In the genomic region with DNA sequence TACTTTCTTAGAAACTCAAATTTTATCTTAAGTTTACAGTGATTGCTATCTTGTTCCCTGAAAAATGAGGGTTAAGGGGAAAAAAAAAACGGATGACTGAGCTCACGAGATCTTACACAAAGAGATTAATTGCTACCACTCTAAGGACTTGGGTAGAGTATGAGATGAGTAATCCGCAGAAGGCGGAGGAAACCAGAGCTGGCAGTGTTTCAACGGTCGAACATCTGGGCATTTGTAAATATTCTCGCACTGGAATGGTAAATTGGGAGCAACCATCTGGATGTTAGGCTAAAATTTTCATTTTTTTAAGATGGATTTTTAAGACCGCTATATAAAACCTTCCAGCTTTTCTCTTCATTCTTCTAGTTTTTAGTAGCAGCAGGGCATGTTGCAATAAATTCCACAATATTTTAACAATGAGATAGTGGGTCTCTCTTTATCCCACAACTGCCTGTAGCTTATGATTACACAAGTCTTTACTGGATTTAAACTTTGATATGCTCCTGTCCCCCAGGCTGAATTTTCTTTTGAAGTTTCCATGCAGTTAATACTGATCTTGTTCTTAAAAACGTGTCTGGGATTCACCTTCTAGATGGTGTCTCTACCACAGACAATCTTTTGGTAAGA, we compare ENCODE assay signal across 14 cellular contexts.
DNase-seq lines count a peak whose midpoint lies in the region; FAIRE-seq and TF ChIP-seq lines count a peak whose summit lies in the region.
"Had no signal": no experiment of that assay in that cellular context is flagged by ENCODE, and none has a peak within 500 bp of the region (broad histone marks: within the 10 kb centered on the region; RNA-seq: fewer than 3 reads in every experiment).

No MANE protein-coding gene starts in this region.

- no peaks in the 10 kb centered on the region for H3K9me3 ChIP-seq in astrocyte (ENCODE audit: insufficient read depth, low read depth, low read length)
- H3K9me3 ChIP-seq in PC-9 (ENCODE audit: insufficient read depth, low read depth), result no peaks in the 10 kb centered on the region
- H3K9me3 ChIP-seq in prostate gland, result no peaks in the 10 kb centered on the region

- CTCF ChIA-PET in PC-9 (lab: Charles Lee), result no interaction called here

- no peak for TF ChIP-seq CTCF in AG09309 (IDR thresholded peaks at IDR 0.05; ENCODE audit: control insufficient read depth, insufficient read depth, low read depth, low read length, missing control alignments)
- TF ChIP-seq CTCF in astrocyte (IDR thresholded peaks at IDR 0.05; ENCODE audit: insufficient read depth, low read depth, low read length), result no peak
- TF ChIP-seq CTCF in PC-9 (conservative IDR thresholded peaks at IDR 0.05), result no peak
- TF ChIP-seq CTCF in prostate gland (IDR thresholded peaks at IDR 0.05), result no peak

- H3K36me3 ChIP-seq in astrocyte (ENCODE audit: insufficient read depth, low read length), result no peaks in the 10 kb centered on the region
- H3K36me3 ChIP-seq in PC-9 (ENCODE audit: low read depth), result no peaks in the 10 kb centered on the region
- no peaks in the 10 kb centered on the region for H3K36me3 ChIP-seq in prostate gland

- intact Hi-C loops in PC-9 (cut with micrococcal nuclease; ENCODE audit: unreplicated experiment), result no loop called here
- intact Hi-C loops in prostate gland (cut with DNase I), result no loop called here

- H3K4me2 ChIP-seq in astrocyte (ENCODE audit: low read length) (peak overlapping the region; percentile 8), PC-9 (no peak overlapping the region)
- H3K4me2 ChIP-seq: KMS-11 had no signal

- H3K4me1 Mint-ChIP-seq in astrocyte (ENCODE audit: low read depth, unreplicated experiment), result no peaks in the 10 kb centered on the region

- no peaks in the 10 kb centered on the region for H3K27me3 ChIP-seq in astrocyte (ENCODE audit: insufficient read depth, low read length)
- no peaks in the 10 kb centered on the region for H3K27me3 ChIP-seq in PC-9 (ENCODE audit: insufficient read depth, low read depth)
- no peaks in the 10 kb centered on the region for H3K27me3 ChIP-seq in prostate gland (replicated peaks; ENCODE audit: insufficient read depth)

- no peak for FAIRE-seq in astrocyte (lab: Jason Lieb, UNC)
- FAIRE-seq: H1 had no signal

- H3K27ac ChIP-seq in astrocyte (ENCODE audit: low read depth, low read length) (no peak overlapping the region), PC-9 (no peak overlapping the region), prostate gland (no peak overlapping the region)
- H3K27ac ChIP-seq: KMS-11 had no signal

- POLR2A ChIA-PET in PC-9 (lab: Charles Lee; ENCODE audit: unreplicated experiment), result no interaction called here

- H3K27me3 Mint-ChIP-seq in astrocyte (ENCODE audit: low read depth, unreplicated experiment), result no peaks in the 10 kb centered on the region

- no peak overlapping the region for H3K9ac ChIP-seq in astrocyte (ENCODE audit: low read length)
- H3K9ac ChIP-seq: KMS-11 had no signal

- H3K79me2 ChIP-seq in astrocyte (ENCODE audit: insufficient read depth, low read length) (no peaks in the 10 kb centered on the region), PC-9 (ENCODE audit: low read depth) (no peaks in the 10 kb centered on the region)

- no peaks in the 10 kb centered on the region for H3K9me2 ChIP-seq in PC-9 (ENCODE audit: insufficient read depth)

- 46% methylated on average over 9 of the region's 9 CpGs for WGBS in prostate gland

- H3K36me3 Mint-ChIP-seq in astrocyte (ENCODE audit: low read depth, unreplicated experiment), result no peaks in the 10 kb centered on the region

- H3K4me3 Mint-ChIP-seq in astrocyte (ENCODE audit: unreplicated experiment), result no peak overlapping the region
- H3K4me3 Mint-ChIP-seq: activated T-helper 1 cell treated with anti-CD3 and anti-CD28 coated beads, Interleukin-12 subunit alpha, Interleukin-12 subunit beta, Interleukin-2, Interleukin-4 antibody, amounts not matched to agents 30 ng/mL and 10 ng/mL and 1 ng/mL, durations not matched to agents 14 hours and 24 hours and 36 hours had no signal

- H2AFZ ChIP-seq in astrocyte (ENCODE audit: low read depth, low read length), result no peak overlapping the region
- no peak overlapping the region for H2AFZ ChIP-seq in PC-9

- H3F3A ChIP-seq in PC-9 (ENCODE audit: insufficient read depth, low read depth), result no peaks in the 10 kb centered on the region

- H3K4me1 ChIP-seq in astrocyte (ENCODE audit: insufficient read depth, low read length) (peaks cover 24% of the 10 kb centered on the region), PC-9 (replicated peaks; ENCODE audit: insufficient read depth) (no peaks in the 10 kb centered on the region), prostate gland (replicated peaks) (no peaks in the 10 kb centered on the region)

- H4K20me1 ChIP-seq in astrocyte (ENCODE audit: insufficient read depth, low read length) (no peaks in the 10 kb centered on the region), PC-9 (ENCODE audit: insufficient read depth) (no peaks in the 10 kb centered on the region)

- DNase-seq in AG09309 (ENCODE audit: low read depth), result peak; percentile 95
- DNase-seq in HT1080 (ENCODE audit: low read depth), result peak; percentile 76
- peak; percentile 82 for DNase-seq in astrocyte (ENCODE audit: low read depth)
- peak; percentile 78 for DNase-seq in myocyte (ENCODE audit: low read depth)
- DNase-seq in PC-9, result no peak
- no peak for DNase-seq in activated CD4-positive, alpha-beta T cell treated with anti-CD3 and anti-CD28 coated beads for 48 hours
- DNase-seq in ACHN, result no peak
- no peak for DNase-seq in prostate gland (ENCODE audit: low spot score)
- DNase-seq: glutamatergic neuron, T-helper 2 cell had no signal

- peaks cover 5% of the 10 kb centered on the region for H3K9me3 Mint-ChIP-seq in astrocyte (ENCODE audit: unreplicated experiment)
- H3K9me3 Mint-ChIP-seq: activated T-helper 1 cell treated with anti-CD3 and anti-CD28 coated beads, Interleukin-12 subunit alpha, Interleukin-12 subunit beta, Interleukin-2, Interleukin-4 antibody, amounts not matched to agents 30 ng/mL and 10 ng/mL and 1 ng/mL, durations not matched to agents 14 hours and 24 hours and 36 hours had no signal

- H3K4me3 ChIP-seq in AG09309 (ENCODE audit: control insufficient read depth, low read depth, low read length), result no peak overlapping the region
- H3K4me3 ChIP-seq in astrocyte (ENCODE audit: insufficient read depth, low read depth, low read length), result no peak overlapping the region
- no peak overlapping the region for H3K4me3 ChIP-seq in PC-9
- H3K4me3 ChIP-seq in prostate gland, result no peak overlapping the region

- no peak overlapping the region for H3K27ac Mint-ChIP-seq in astrocyte (ENCODE audit: unreplicated experiment)
- H3K27ac Mint-ChIP-seq: activated T-helper 1 cell treated with anti-CD3 and anti-CD28 coated beads, Interleukin-12 subunit alpha, Interleukin-12 subunit beta, Interleukin-2, Interleukin-4 antibody, amounts not matched to agents 30 ng/mL and 10 ng/mL and 1 ng/mL, durations not matched to agents 14 hours and 24 hours and 36 hours; progenitor cell of endocrine pancreas had no signal

- no peak for TF ChIP-seq POLR2A in prostate gland (IDR thresholded peaks at IDR 0.05)

- in situ Hi-C loops in ACHN (cut with HindIII; ENCODE audit: low pct_ligation_motif_present, low pct_unique_long_range_greater_than_20kb, low sequenced_read_pairs), result no loop called here

- BruUV-seq in PC-9 (replicated peaks; lab: Mats Ljungman, UMichigan), result no TSS peak

Comparison
In these comparisons a context has a peak if more than half of its experiments do, and no peak if none do; other contexts are left out.
1. DNase-seq: peak in AG09309 (single experiment), HT1080 (single experiment), astrocyte (single experiment) and myocyte (single experiment); none in PC-9 (0 of 2), activated CD4-positive, alpha-beta T cell treated with anti-CD3 and anti-CD28 coated beads for 48 hours (single experiment), ACHN (single experiment) and prostate gland (single experiment).